In the genomic region with DNA sequence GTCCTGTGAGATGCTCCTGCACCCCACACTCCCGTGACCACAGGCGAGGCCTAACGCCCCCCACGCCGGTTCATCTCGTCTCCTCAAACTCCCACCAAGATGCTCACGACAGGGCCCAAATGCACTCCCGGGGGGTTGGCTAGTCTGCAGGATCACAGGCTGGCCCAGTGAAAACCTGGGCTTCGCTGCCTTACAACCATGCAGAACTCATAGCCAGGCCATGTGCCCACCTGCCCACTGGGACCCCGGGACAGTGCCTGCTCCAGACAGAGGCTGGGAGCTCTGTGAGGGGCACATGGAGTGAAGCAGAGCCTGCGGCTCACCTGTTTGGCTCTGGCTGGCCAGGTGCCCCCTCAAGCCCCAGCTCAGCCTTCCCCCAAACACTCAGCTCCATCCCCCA, we compare ENCODE assay signal across 1 cellular context.
TF ChIP-seq lines count a peak whose summit lies in the region.

No MANE protein-coding gene starts in this region.

TF ChIP-seq in H1, 55 proteins besides CTCF, POLR2A, EP300 and RAD21 (continued from another document):
- TF ChIP-seq RXRA (IDR thresholded peaks at IDR 0.05; ENCODE audit: insufficient read depth, low read depth, low read length) (no peak), KDM1A (IDR thresholded peaks at IDR 0.05; ENCODE audit: borderline replicate concordance, low read length) (no peak), YY1 (IDR thresholded peaks at IDR 0.05; ENCODE audit: low read depth, low read length) (no peak), KDM4A (IDR thresholded peaks at IDR 0.05; ENCODE audit: low read depth, low read length, severe bottlenecking) (no peak), RBBP5 (IDR thresholded peaks at IDR 0.05; ENCODE audit: borderline replicate concordance, low read depth, low read length) (no peak), SIX5 (IDR thresholded peaks at IDR 0.05; ENCODE audit: low read depth, low read length) (no peak), CHD2 (IDR thresholded peaks at IDR 0.05; ENCODE audit: low read length) (no peak), SP4 (IDR thresholded peaks at IDR 0.05; ENCODE audit: low read length) (no peak), RFX5 (IDR thresholded peaks at IDR 0.05; ENCODE audit: borderline replicate concordance, low read depth, low read length) (no peak), SP2 (IDR thresholded peaks at IDR 0.05; ENCODE audit: low read length) (no peak), SAP30 (IDR thresholded peaks at IDR 0.05; ENCODE audit: insufficient read depth, insufficient replicate concordance, low read length) (no peak)
- TF ChIP-seq, protein P1, sequence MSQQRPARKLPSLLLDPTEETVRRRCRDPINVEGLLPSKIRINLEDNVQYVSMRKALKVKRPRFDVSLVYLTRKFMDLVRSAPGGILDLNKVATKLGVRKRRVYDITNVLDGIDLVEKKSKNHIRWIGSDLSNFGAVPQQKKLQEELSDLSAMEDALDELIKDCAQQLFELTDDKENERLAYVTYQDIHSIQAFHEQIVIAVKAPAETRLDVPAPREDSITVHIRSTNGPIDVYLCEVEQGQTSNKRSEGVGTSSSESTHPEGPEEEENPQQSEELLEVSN (IDR thresholded peaks at IDR 0.05) = no peak
